24 cellular contexts compared by ENCODE assay signal in the genomic region with DNA sequence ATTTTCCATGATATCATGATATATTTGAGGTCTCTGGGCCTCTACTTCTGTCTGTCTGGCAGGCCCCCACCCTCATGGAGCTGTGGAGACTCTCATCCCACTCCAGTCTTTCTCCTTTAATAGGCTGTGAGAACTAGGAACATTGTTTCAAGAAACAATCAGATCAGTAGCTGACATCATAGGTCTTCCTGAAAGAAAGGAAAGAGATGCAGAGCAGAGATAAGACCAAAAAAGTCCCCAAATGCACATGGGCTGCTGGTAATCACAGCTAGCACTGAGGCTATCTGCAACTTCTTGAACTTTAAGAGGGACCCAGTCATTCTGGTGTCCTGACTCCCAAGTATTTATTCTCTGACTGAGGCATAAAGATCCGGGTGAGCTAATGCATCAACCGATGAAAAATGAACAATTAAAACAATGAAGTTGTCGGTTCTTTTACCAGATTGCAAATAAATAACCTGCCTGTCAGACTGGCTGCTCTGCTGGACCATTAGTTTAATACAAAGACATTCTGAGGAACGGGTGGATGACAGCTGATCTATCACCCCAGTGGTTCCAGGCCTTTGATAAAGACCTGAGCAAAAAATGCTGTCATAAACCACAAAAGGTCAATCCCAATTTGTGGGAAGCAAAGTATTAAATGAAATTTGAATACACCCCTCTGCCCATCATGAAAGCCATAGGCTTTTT.
DNase-seq lines count a peak whose midpoint lies in the region; ATAC-seq and TF ChIP-seq lines count a peak whose summit lies in the region.
"Had no signal": no experiment of that assay in that cellular context is flagged by ENCODE, and none has a peak within 500 bp of the region (broad histone marks: within the 10 kb centered on the region; RNA-seq: fewer than 3 reads in every experiment).

No MANE protein-coding gene starts in this region.

- no peak overlapping the region for H2AFZ ChIP-seq in trophoblast cell (ENCODE audit: insufficient read depth, low read length, poor library complexity)
- H2AFZ ChIP-seq: GM23248 had no signal

- no peak overlapping the region for H4K12ac ChIP-seq in trophoblast cell (ENCODE audit: low read depth, low read length)

- H2BK120ac ChIP-seq in trophoblast cell (ENCODE audit: insufficient read depth, low read length, poor library complexity), result no peak overlapping the region

- H2BK12ac ChIP-seq in trophoblast cell (ENCODE audit: low read length), result no peak overlapping the region

- no peak overlapping the region for H3K23ac ChIP-seq in trophoblast cell (ENCODE audit: low read length)

- DNase-seq in Caki2 (ENCODE audit: low read depth), result peak; percentile 80
- DNase-seq in M059J (ENCODE audit: low read depth), result peak; percentile 70
- peak; percentile 12 for DNase-seq in endothelial cell (ENCODE audit: low spot score)
- no peak for DNase-seq in trophoblast cell
- no peak for DNase-seq in stimulated activated CD4-positive, alpha-beta T cell treated with anti-CD3 and anti-CD28 coated beads, Interleukin-2, amount 100 ng/mL, for 48 hours
- no peak for DNase-seq in immature natural killer cell
- DNase-seq: activated CD4-positive, alpha-beta T cell treated with anti-CD3 and anti-CD28 coated beads for 36 hours; CD4-positive, CD25-positive, alpha-beta regulatory T cell; DMS153; effector memory CD8-positive, alpha-beta T cell; GF-D8; GM23248; head of caudate nucleus; KBM-7; NCI-H187 treated with DMSO at 0.1 percent for 48 hours; NCI-H446 treated with DMSO at 0.1 percent for 48 hours; occipital lobe; right lobe of liver; stimulated activated CD4-positive, alpha-beta T cell treated with anti-CD3 and anti-CD28 coated beads, Interleukin-15, amount 100 ng/mL, for 24 hours; SW 1271 had no signal

- no peaks in the 10 kb centered on the region for H3K27me3 Mint-ChIP-seq in endothelial cell (ENCODE audit: unreplicated experiment)
- H3K27me3 Mint-ChIP-seq in immature natural killer cell (ENCODE audit: low read depth in 3 of 3), result peaks cover 0 to 1% (median 0%) of the 10 kb centered on the region in 3 donors
- H3K27me3 Mint-ChIP-seq: activated CD4-positive, alpha-beta T cell treated with anti-CD3 and anti-CD28 coated beads for 36 hours; activated naive CD4-positive, alpha-beta T cell treated with anti-CD3 and anti-CD28 coated beads, Interleukin-2, amount 50 U/mL, for 24 hours; CD4-positive, CD25-positive, alpha-beta regulatory T cell; effector memory CD8-positive, alpha-beta T cell had no signal

- no peaks in the 10 kb centered on the region for H3K27me3 ChIP-seq in trophoblast cell (ENCODE audit: insufficient read depth, low read length)
- H3K27me3 ChIP-seq: ascending aorta, right lobe of liver, suprapubic skin had no signal

- H3K79me1 ChIP-seq in trophoblast cell (ENCODE audit: low read length), result peaks cover 2% of the 10 kb centered on the region

- WGBS in trophoblast cell (ENCODE audit: extremely low coverage, insufficient coverage, insufficient read length), result no CpG with 5 or more reads among the region's 4 CpGs

- no peak overlapping the region for H3K4me3 Mint-ChIP-seq in endothelial cell (ENCODE audit: unreplicated experiment)
- H3K4me3 Mint-ChIP-seq in immature natural killer cell, result no peak overlapping the region
- H3K4me3 Mint-ChIP-seq: activated CD4-positive, alpha-beta T cell treated with anti-CD3 and anti-CD28 coated beads for 36 hours; activated naive CD4-positive, alpha-beta T cell treated with anti-CD3 and anti-CD28 coated beads, Interleukin-2, amount 50 U/mL, for 24 hours; CD4-positive, CD25-positive, alpha-beta regulatory T cell; effector memory CD8-positive, alpha-beta T cell had no signal

- peak overlapping the region; percentile 44 for H3K27ac ChIP-seq in trophoblast cell (ENCODE audit: low read depth, low read length)
- H3K27ac ChIP-seq: ascending aorta, GM23248, right lobe of liver, suprapubic skin had no signal

- H3K14ac ChIP-seq in trophoblast cell (ENCODE audit: low read length), result no peak overlapping the region

- peaks cover 3 to 6% of the 10 kb centered on the region in 2 experiments for H3K4me1 ChIP-seq in trophoblast cell (ENCODE audit: control insufficient read depth in 1 of 2, insufficient read depth in 2 of 2, low read length in 2 of 2)
- H3K4me1 ChIP-seq: ascending aorta, right lobe of liver had no signal

- no peak for ATAC-seq in HG03432 (IDR thresholded peaks at IDR 0.05; ENCODE audit: unreplicated experiment)
- ATAC-seq: activated CD4-positive, alpha-beta T cell treated with anti-CD3 and anti-CD28 coated beads for 36 hours; effector memory CD8-positive, alpha-beta T cell; right lobe of liver had no signal

- H4K8ac ChIP-seq in trophoblast cell (ENCODE audit: low read depth, low read length), result no peak overlapping the region

- H3K36me3 Mint-ChIP-seq in endothelial cell (ENCODE audit: low read depth, unreplicated experiment), result no peaks in the 10 kb centered on the region
- no peaks in the 10 kb centered on the region for H3K36me3 Mint-ChIP-seq in immature natural killer cell
- H3K36me3 Mint-ChIP-seq: activated naive CD4-positive, alpha-beta T cell treated with anti-CD3 and anti-CD28 coated beads, Interleukin-2, amount 50 U/mL, for 24 hours; CD4-positive, CD25-positive, alpha-beta regulatory T cell had no signal

- H3K27ac Mint-ChIP-seq in endothelial cell (ENCODE audit: unreplicated experiment) (peak overlapping the region; percentile 98), immature natural killer cell (no peak overlapping the region)
- H3K27ac Mint-ChIP-seq: activated CD4-positive, alpha-beta T cell treated with anti-CD3 and anti-CD28 coated beads for 36 hours; activated naive CD4-positive, alpha-beta T cell treated with anti-CD3 and anti-CD28 coated beads, Interleukin-2, amount 50 U/mL, for 24 hours; CD4-positive, CD25-positive, alpha-beta regulatory T cell; effector memory CD8-positive, alpha-beta T cell had no signal

- no peak overlapping the region for H3K4me2 ChIP-seq in trophoblast cell (ENCODE audit: low read length)

- no peak overlapping the region for H3K4ac ChIP-seq in trophoblast cell (ENCODE audit: low read depth, low read length)

- in situ Hi-C loops in Caki2 (cut with HindIII; ENCODE audit: low pct_unique_long_range_greater_than_20kb, low sequenced_read_pairs), result no loop called here

- H3K4me3 ChIP-seq in trophoblast cell (ENCODE audit: low read depth, low read length), result no peak overlapping the region
- H3K4me3 ChIP-seq: ascending aorta, GM23248, right lobe of liver, suprapubic skin had no signal

- no peak overlapping the region for H2BK5ac ChIP-seq in trophoblast cell (ENCODE audit: low read depth, low read length, poor library complexity)

- H3K9me3 Mint-ChIP-seq in endothelial cell (ENCODE audit: unreplicated experiment) (no peaks in the 10 kb centered on the region), immature natural killer cell (peaks cover 0 to 9% (median 1%) of the 10 kb centered on the region in 6 donors)
- H3K9me3 Mint-ChIP-seq: activated naive CD4-positive, alpha-beta T cell treated with anti-CD3 and anti-CD28 coated beads, Interleukin-2, amount 50 U/mL, for 24 hours had no signal

- H2AK5ac ChIP-seq in trophoblast cell (ENCODE audit: low read length), result no peak overlapping the region

- H3K9me3 ChIP-seq in trophoblast cell (ENCODE audit: insufficient read depth, low read depth, low read length), result no peaks in the 10 kb centered on the region
- H3K9me3 ChIP-seq: ascending aorta, right lobe of liver, suprapubic skin had no signal

- no peak overlapping the region for H3K18ac ChIP-seq in trophoblast cell (ENCODE audit: low read length)

- TF ChIP-seq CTCF in endothelial cell (IDR thresholded peaks at IDR 0.05; ENCODE audit: unreplicated experiment), result no peak

- no peak overlapping the region for H4K91ac ChIP-seq in trophoblast cell (ENCODE audit: low read depth, low read length)

- H3K4me1 Mint-ChIP-seq in endothelial cell (ENCODE audit: unreplicated experiment) (peaks cover 20% of the 10 kb centered on the region), immature natural killer cell (no peaks in the 10 kb centered on the region)
- H3K4me1 Mint-ChIP-seq: activated naive CD4-positive, alpha-beta T cell treated with anti-CD3 and anti-CD28 coated beads, Interleukin-2, amount 50 U/mL, for 24 hours; CD4-positive, CD25-positive, alpha-beta regulatory T cell had no signal

- no peak overlapping the region for H3K9ac ChIP-seq in trophoblast cell (ENCODE audit: low read length)
- H3K9ac ChIP-seq: GM23248 had no signal

- H3K36me3 ChIP-seq in trophoblast cell (ENCODE audit: control insufficient read depth in 1 of 2, insufficient read depth in 2 of 2, low read length in 2 of 2), result no peaks in the 10 kb centered on the region
- H3K36me3 ChIP-seq: ascending aorta, right lobe of liver, suprapubic skin had no signal

- H3K79me2 ChIP-seq in trophoblast cell (ENCODE audit: control insufficient read depth, insufficient read depth, low read length, poor library complexity), result no peaks in the 10 kb centered on the region

Comparison
In these comparisons a context has a peak if more than half of its experiments do, and no peak if none do; other contexts are left out.
1. DNase-seq: peak in Caki2 (single experiment), M059J (single experiment) and endothelial cell (single experiment); none in trophoblast cell (0 of 2), stimulated activated CD4-positive, alpha-beta T cell treated with anti-CD3 and anti-CD28 coated beads, Interleukin-2, amount 100 ng/mL, for 48 hours (0 of 2) and immature natural killer cell (0 of 3).